In the genomic region with DNA sequence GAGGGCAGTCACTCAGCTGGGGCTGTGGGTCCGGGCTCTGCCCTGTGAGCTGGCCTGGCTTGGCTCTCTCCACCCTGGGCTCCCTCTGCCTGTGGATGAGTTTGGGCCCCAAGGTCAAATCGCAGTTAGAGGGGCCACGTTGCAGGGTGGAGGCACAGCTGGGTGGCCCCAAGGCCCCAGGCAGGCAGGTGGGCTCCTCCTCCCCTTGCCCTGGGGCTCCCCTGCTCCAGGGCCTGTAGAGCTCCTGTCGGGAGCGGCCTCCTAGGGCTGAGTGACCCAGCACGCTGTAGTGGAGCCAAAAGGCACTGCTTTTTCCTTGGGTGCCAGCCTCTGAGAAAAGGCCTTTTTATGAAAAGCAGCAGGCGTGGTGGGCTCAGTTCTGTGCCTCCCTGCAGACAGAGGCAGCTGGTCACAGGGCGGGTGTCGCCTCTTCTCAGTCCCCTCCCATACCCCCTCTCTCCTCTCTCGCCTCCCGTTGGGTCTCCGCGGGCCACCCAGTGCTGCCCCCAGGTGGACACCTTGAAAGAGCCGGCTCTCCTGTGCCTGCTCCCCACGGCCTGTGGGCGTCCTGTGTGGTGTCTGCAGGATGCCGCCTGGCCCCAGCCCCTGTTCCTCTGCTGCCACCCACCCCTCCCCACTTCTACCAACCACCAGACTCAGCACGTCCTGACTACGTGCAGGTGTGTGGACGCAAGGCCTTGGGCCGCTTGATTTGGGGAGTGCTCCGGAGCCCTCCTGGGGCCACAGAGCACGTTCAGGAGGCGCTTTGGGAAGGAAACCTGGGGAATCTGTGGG, we compare ENCODE assay signal across 8 cellular contexts. TPM values are rescaled to one million over a fixed set of nuclear protein-coding genes. Genes with fewer than 3 reads are reported as not detected.
DNase-seq lines count a peak whose midpoint lies in the region; ATAC-seq and TF ChIP-seq lines count a peak whose summit lies in the region.

No MANE protein-coding gene starts in this region.

- peak; percentile 74 for ATAC-seq in stimulated activated effector memory CD8-positive, alpha-beta T cell treated with anti-CD3 and anti-CD28 coated beads, Interleukin-12 subunit alpha, Interleukin-12 subunit beta, amount 100 ng/mL, for 72 hours
- no peak for ATAC-seq in HG03097 (IDR thresholded peaks at IDR 0.05; ENCODE audit: low FRiP score, unreplicated experiment)

- H2BK120ac ChIP-seq in mesenchymal stem cell (ENCODE audit: low read depth, low read length) = no peak overlapping the region

- H3K4me1 Mint-ChIP-seq in activated CD4-positive, alpha-beta T cell treated with anti-CD3 and anti-CD28 coated beads, Interleukin-2, amount 10 ng/mL, durations not matched to agents 24 days and 14 days = peaks cover 14% of the 10 kb centered on the region
- H3K4me1 Mint-ChIP-seq in stimulated activated effector memory CD8-positive, alpha-beta T cell treated with anti-CD3 and anti-CD28 coated beads, Interleukin-12 subunit alpha, Interleukin-12 subunit beta, amount 100 ng/mL, for 72 hours = peaks cover 38% of the 10 kb centered on the region

- H4K8ac ChIP-seq in mesenchymal stem cell (ENCODE audit: low read length) = peak overlapping the region; percentile 69

- H3K4me2 ChIP-seq in mesenchymal stem cell (ENCODE audit: low read length, poor library complexity, severe bottlenecking) = no peak overlapping the region

- H3K14ac ChIP-seq in mesenchymal stem cell (ENCODE audit: low read length in 2 of 2) = peak overlapping the region in 1 of 2 experiments; percentile 26

- H2AFZ ChIP-seq in mesenchymal stem cell (ENCODE audit: low read depth, low read length) = no peak overlapping the region

- intact Hi-C loops in activated CD4-positive, alpha-beta T cell treated with anti-CD3 and anti-CD28 coated beads, Interleukin-2, amount 10 ng/mL, durations not matched to agents 24 days and 14 days (cut with micrococcal nuclease) = loop anchor here (1.0 kb wide), 1 partner anchor 34 kb away; the partner anchor contains the start of gene LSM14B
- intact Hi-C loops in dorsolateral prefrontal cortex (cut with DNase I) = no loop called here

- peaks cover 1% of the 10 kb centered on the region for H3K27me3 Mint-ChIP-seq in activated CD4-positive, alpha-beta T cell treated with anti-CD3 and anti-CD28 coated beads, Interleukin-2, amount 10 ng/mL, durations not matched to agents 24 days and 14 days

- no peak overlapping the region for H2AK5ac ChIP-seq in mesenchymal stem cell (ENCODE audit: low read length, severe bottlenecking)

- peak overlapping the region in 1 of 2 experiments; percentile 32 for H3K4ac ChIP-seq in mesenchymal stem cell (ENCODE audit: low read depth in 1 of 2, low read length in 2 of 2)

- H2BK5ac ChIP-seq in mesenchymal stem cell (ENCODE audit: low read depth, low read length, poor library complexity, severe bottlenecking) = no peak overlapping the region

- no peak overlapping the region for H2BK12ac ChIP-seq in mesenchymal stem cell (ENCODE audit: low read length in 2 of 2)

- H2BK15ac ChIP-seq in mesenchymal stem cell (ENCODE audit: low read depth, poor library complexity, severe bottlenecking) = no peak overlapping the region

- no peak overlapping the region for H3K4me3 Mint-ChIP-seq in activated CD4-positive, alpha-beta T cell treated with anti-CD3 and anti-CD28 coated beads, Interleukin-2, amount 10 ng/mL, durations not matched to agents 24 days and 14 days
- no peak overlapping the region for H3K4me3 Mint-ChIP-seq in stimulated activated effector memory CD8-positive, alpha-beta T cell treated with anti-CD3 and anti-CD28 coated beads, Interleukin-12 subunit alpha, Interleukin-12 subunit beta, amount 100 ng/mL, for 72 hours

- peaks cover 11% of the 10 kb centered on the region for H3K9me3 Mint-ChIP-seq in activated CD4-positive, alpha-beta T cell treated with anti-CD3 and anti-CD28 coated beads, Interleukin-2, amount 10 ng/mL, durations not matched to agents 24 days and 14 days
- H3K9me3 Mint-ChIP-seq in stimulated activated effector memory CD8-positive, alpha-beta T cell treated with anti-CD3 and anti-CD28 coated beads, Interleukin-12 subunit alpha, Interleukin-12 subunit beta, amount 100 ng/mL, for 72 hours = peaks cover 3% of the 10 kb centered on the region

- H3K36me3 ChIP-seq in mesenchymal stem cell (ENCODE audit: control insufficient read depth in 1 of 2, insufficient read depth in 2 of 2, low read depth in 1 of 2, low read length in 2 of 2) = peaks cover 32 to 82% of the 10 kb centered on the region in 2 experiments

- H3K27ac ChIP-seq in dorsolateral prefrontal cortex (peak overlapping the region in 6 of 59 donors; percentile 7 to 79 (median 51)), mesenchymal stem cell (ENCODE audit: low read length, poor library complexity, severe bottlenecking) (no peak overlapping the region)

- peak overlapping the region; percentile 18 for H3K9ac ChIP-seq in mesenchymal stem cell (ENCODE audit: low read length)

- H3K27me3 ChIP-seq in dorsolateral prefrontal cortex (no peaks in the 10 kb centered on the region), mesenchymal stem cell (ENCODE audit: control insufficient read depth in 1 of 2, insufficient read depth in 1 of 2, low read length in 2 of 2) (no peaks in the 10 kb centered on the region)

- H3K4me1 ChIP-seq in mesenchymal stem cell (ENCODE audit: control insufficient read depth, insufficient read depth, low read depth, low read length) = peaks cover 50% of the 10 kb centered on the region

- H3K4me3 ChIP-seq in dorsolateral prefrontal cortex (no peak overlapping the region), mesenchymal stem cell (ENCODE audit: insufficient read depth in 1 of 2, low read depth in 1 of 2, low read length in 2 of 2) (no peak overlapping the region)

- no peak overlapping the region for H3K27ac Mint-ChIP-seq in activated CD4-positive, alpha-beta T cell treated with anti-CD3 and anti-CD28 coated beads, Interleukin-2, amount 10 ng/mL, durations not matched to agents 24 days and 14 days
- no peak overlapping the region for H3K27ac Mint-ChIP-seq in stimulated activated effector memory CD8-positive, alpha-beta T cell treated with anti-CD3 and anti-CD28 coated beads, Interleukin-12 subunit alpha, Interleukin-12 subunit beta, amount 100 ng/mL, for 72 hours

- no peak overlapping the region for H3K18ac ChIP-seq in mesenchymal stem cell (ENCODE audit: low read depth in 1 of 2, low read length in 2 of 2)

- peak; percentile 24 to 80 (median 64) for TF ChIP-seq CTCF in dorsolateral prefrontal cortex (IDR thresholded peaks at IDR 0.05 in 54 of 56, conservative IDR thresholded peaks at IDR 0.05 in 2 of 56; ENCODE audit: low read depth in 1 of 56, partially characterized antibody in 56 of 56)

- H3K23ac ChIP-seq in mesenchymal stem cell (ENCODE audit: low read length in 2 of 2) = no peak overlapping the region

- H3K36me3 Mint-ChIP-seq in activated CD4-positive, alpha-beta T cell treated with anti-CD3 and anti-CD28 coated beads, Interleukin-2, amount 10 ng/mL, durations not matched to agents 24 days and 14 days (ENCODE audit: low read depth) = peaks cover 50% of the 10 kb centered on the region
- H3K36me3 Mint-ChIP-seq in stimulated activated effector memory CD8-positive, alpha-beta T cell treated with anti-CD3 and anti-CD28 coated beads, Interleukin-12 subunit alpha, Interleukin-12 subunit beta, amount 100 ng/mL, for 72 hours = peaks cover 34% of the 10 kb centered on the region

- H4K91ac ChIP-seq in mesenchymal stem cell (ENCODE audit: low read length) = no peak overlapping the region

- 64% methylated on average over 24 of the region's 24 CpGs for WGBS in mesenchymal stem cell

- H3K79me1 ChIP-seq in mesenchymal stem cell (replicated peaks; ENCODE audit: low read length, poor library complexity, severe bottlenecking) = peaks cover 54% of the 10 kb centered on the region

- no peaks in the 10 kb centered on the region for H3K9me3 ChIP-seq in mesenchymal stem cell (ENCODE audit: control insufficient read depth, low read length)

- DNase-seq in NCI-H2227 (lab: John Stamatoyannopoulos, UW; ENCODE audit: unreplicated experiment) (peak; percentile 65), NCI-H2227 treated with DMSO at 0.1 percent for 48 hours (lab: John Stamatoyannopoulos, UW) (no peak), M059J (ENCODE audit: low read depth) (peak; percentile 36), dorsolateral prefrontal cortex (peak in 7 of 10 donors; percentile 43 to 77 (median 46)), mesenchymal stem cell (peak; percentile 69)
- DNase-seq in activated CD4-positive, alpha-beta T cell treated with anti-CD3 and anti-CD28 coated beads, Interleukin-2, amount 10 ng/mL, durations not matched to agents 24 days and 14 days = peak; percentile 92
- DNase-seq in stimulated activated effector memory CD8-positive, alpha-beta T cell treated with anti-CD3 and anti-CD28 coated beads, Interleukin-12 subunit alpha, Interleukin-12 subunit beta, amount 100 ng/mL, for 72 hours (ENCODE audit: low spot score in 2 of 2) = peak; percentile 59 to 81

RNA-seq across cellular contexts. Expression of gene SS18L1, which starts 13.2 kb away (rescaled TPM):
- total RNA-seq in M059J (2014; rRNA removed; shearing (Covaris generic)) = 7.8 and 15.1 TPM in 2 replicates
- 26.7 and 29.0 TPM in 2 replicates for total RNA-seq in activated CD4-positive, alpha-beta T cell treated with anti-CD3 and anti-CD28 coated beads, Interleukin-2, amount 10 ng/mL, durations not matched to agents 24 days and 14 days
- 10 to 100 TPM; 23.7 to 55.2 (median 35.7) TPM for total RNA-seq in dorsolateral prefrontal cortex
- polyA plus RNA-seq in mesenchymal stem cell (2013, experiment 1 of 2) = 7.1 TPM
- 6.1 TPM for polyA plus RNA-seq in mesenchymal stem cell (2013, experiment 2 of 2)

RNA-seq across cellular contexts. Expression of gene PSMA7, which starts 13.6 kb away (rescaled TPM):
- total RNA-seq in M059J (2014; rRNA removed; shearing (Covaris generic)) = 881 and 940 TPM in 2 replicates
- total RNA-seq in activated CD4-positive, alpha-beta T cell treated with anti-CD3 and anti-CD28 coated beads, Interleukin-2, amount 10 ng/mL, durations not matched to agents 24 days and 14 days = 434 and 449 TPM in 2 replicates
- 100 to 1,000 TPM in 114 of 120 experiments, 10 to 100 TPM in 6; 92.8 to 154 (median 124) TPM for total RNA-seq in dorsolateral prefrontal cortex
- polyA plus RNA-seq in mesenchymal stem cell (2013, experiment 1 of 2) = 378 TPM
- polyA plus RNA-seq in mesenchymal stem cell (2013, experiment 2 of 2) = 392 TPM

RNA-seq across cellular contexts. Expression of gene MTG2, which starts 26.0 kb away (rescaled TPM):
- total RNA-seq in M059J (2014; rRNA removed; shearing (Covaris generic)) = 19.9 and 46.4 TPM in 2 replicates
- 43.0 and 44.4 TPM in 2 replicates for total RNA-seq in activated CD4-positive, alpha-beta T cell treated with anti-CD3 and anti-CD28 coated beads, Interleukin-2, amount 10 ng/mL, durations not matched to agents 24 days and 14 days
- 10 to 100 TPM; 29.6 to 57.5 (median 39.1) TPM for total RNA-seq in dorsolateral prefrontal cortex
- polyA plus RNA-seq in mesenchymal stem cell (2013, experiment 1 of 2) = 27.8 TPM
- polyA plus RNA-seq in mesenchymal stem cell (2013, experiment 2 of 2) = 26.3 TPM

RNA-seq across cellular contexts. Expression of gene LSM14B, which starts 34.5 kb away (rescaled TPM):
- 46.5 and 60.4 TPM in 2 replicates for total RNA-seq in M059J (2014; rRNA removed; shearing (Covaris generic))
- 44.0 and 45.3 TPM in 2 replicates for total RNA-seq in activated CD4-positive, alpha-beta T cell treated with anti-CD3 and anti-CD28 coated beads, Interleukin-2, amount 10 ng/mL, durations not matched to agents 24 days and 14 days
- total RNA-seq in dorsolateral prefrontal cortex = 10 to 100 TPM; 50.8 to 92.9 (median 73.1) TPM
- polyA plus RNA-seq in mesenchymal stem cell (2013, experiment 1 of 2) = 32.2 TPM
- 31.4 TPM for polyA plus RNA-seq in mesenchymal stem cell (2013, experiment 2 of 2)
